28 cellular contexts compared by ENCODE assay signal in genomic region chr2:187395276-187396015, GRCh38.
"Had no signal": no experiment of that assay in that cellular context is flagged by ENCODE, and none has a peak within 500 bp of the region (broad histone marks: within the 10 kb centered on the region; RNA-seq: fewer than 3 reads in every experiment).

No MANE protein-coding gene starts in this region.

- H3K27ac ChIP-seq: left lung, lower lobe of right lung, pancreas, prostate gland, sigmoid colon, spleen, suprapubic skin, thoracic aorta, tibial artery, upper lobe of right lung had no signal

- H3K4me3 Mint-ChIP-seq: mesothelial cell of epicardium; naive B cell; natural killer cell; nephron progenitor cell; stimulated activated effector memory CD8-positive, alpha-beta T cell treated with anti-CD3 and anti-CD28 coated beads, Interleukin-12 subunit alpha, Interleukin-12 subunit beta, amount 100 ng/mL, for 72 hours; stimulated activated naive CD8-positive, alpha-beta T cell treated with anti-CD3 and anti-CD28 coated beads, Interleukin-15, Interleukin-2, amounts not matched to agents 100 ng/mL and 50 ng/mL, for 24 hours had no signal

- H3K4me1 Mint-ChIP-seq: mesothelial cell of epicardium; naive B cell; natural killer cell; nephron progenitor cell; stimulated activated effector memory CD8-positive, alpha-beta T cell treated with anti-CD3 and anti-CD28 coated beads, Interleukin-12 subunit alpha, Interleukin-12 subunit beta, amount 100 ng/mL, for 72 hours had no signal

- ATAC-seq: left colon; left lung; lower lobe of right lung; natural killer cell; pancreas; right cardiac atrium; stimulated activated effector memory CD8-positive, alpha-beta T cell treated with anti-CD3 and anti-CD28 coated beads, Interleukin-12 subunit alpha, Interleukin-12 subunit beta, amount 100 ng/mL, for 72 hours; upper lobe of right lung had no signal

- H3K36me3 Mint-ChIP-seq: mesothelial cell of epicardium; naive B cell; natural killer cell; stimulated activated effector memory CD8-positive, alpha-beta T cell treated with anti-CD3 and anti-CD28 coated beads, Interleukin-12 subunit alpha, Interleukin-12 subunit beta, amount 100 ng/mL, for 72 hours had no signal

- H3K9me3 Mint-ChIP-seq: nephron progenitor cell; stimulated activated naive CD8-positive, alpha-beta T cell treated with anti-CD3 and anti-CD28 coated beads, Interleukin-15, Interleukin-2, amounts not matched to agents 100 ng/mL and 50 ng/mL, for 24 hours had no signal

- H3K36me3 ChIP-seq: left lung, lower lobe of right lung, pancreas, prostate gland, sigmoid colon, spleen, suprapubic skin, thoracic aorta, tibial artery, upper lobe of right lung had no signal

- H3K27me3 ChIP-seq: left lung, pancreas, sigmoid colon, spleen, suprapubic skin, tibial artery, upper lobe of right lung had no signal

- H3K9me3 ChIP-seq: left lung, pancreas, prostate gland, sigmoid colon, suprapubic skin, thoracic aorta, tibial artery, upper lobe of right lung had no signal

- H3K27me3 Mint-ChIP-seq: naive B cell; stimulated activated naive CD8-positive, alpha-beta T cell treated with anti-CD3 and anti-CD28 coated beads, Interleukin-15, Interleukin-2, amounts not matched to agents 100 ng/mL and 50 ng/mL, for 24 hours had no signal

- H3K4me3 ChIP-seq: left lung, lower lobe of right lung, pancreas, prostate gland, sigmoid colon, spleen, suprapubic skin, thoracic aorta, tibial artery, upper lobe of right lung had no signal

- H3K4me1 ChIP-seq: left lung, lower lobe of right lung, pancreas, prostate gland, spleen, upper lobe of right lung had no signal

- FAIRE-seq: kidney, pancreas, small intestine, urothelium cell line had no signal

- DNase-seq: hippocampal formation; kidney; left colon; left lung; lower lobe of right lung; mesendoderm; naive B cell; natural killer cell; nephron progenitor cell; pancreas; posterior cingulate gyrus; retina; right cardiac atrium; sigmoid colon; small intestine; spleen; stimulated activated CD4-positive, alpha-beta T cell treated with anti-CD3 and anti-CD28 coated beads, Interleukin-4, amount 100 ng/mL, for 24 hours; stimulated activated naive CD4-positive, alpha-beta T cell; tibial artery; trophoblast cell; upper lobe of right lung had no signal

- H3K27ac Mint-ChIP-seq: mesothelial cell of epicardium; naive B cell; natural killer cell; nephron progenitor cell; stimulated activated effector memory CD8-positive, alpha-beta T cell treated with anti-CD3 and anti-CD28 coated beads, Interleukin-12 subunit alpha, Interleukin-12 subunit beta, amount 100 ng/mL, for 72 hours; stimulated activated naive CD8-positive, alpha-beta T cell treated with anti-CD3 and anti-CD28 coated beads, Interleukin-15, Interleukin-2, amounts not matched to agents 100 ng/mL and 50 ng/mL, for 24 hours had no signal
